In the genomic region with DNA sequence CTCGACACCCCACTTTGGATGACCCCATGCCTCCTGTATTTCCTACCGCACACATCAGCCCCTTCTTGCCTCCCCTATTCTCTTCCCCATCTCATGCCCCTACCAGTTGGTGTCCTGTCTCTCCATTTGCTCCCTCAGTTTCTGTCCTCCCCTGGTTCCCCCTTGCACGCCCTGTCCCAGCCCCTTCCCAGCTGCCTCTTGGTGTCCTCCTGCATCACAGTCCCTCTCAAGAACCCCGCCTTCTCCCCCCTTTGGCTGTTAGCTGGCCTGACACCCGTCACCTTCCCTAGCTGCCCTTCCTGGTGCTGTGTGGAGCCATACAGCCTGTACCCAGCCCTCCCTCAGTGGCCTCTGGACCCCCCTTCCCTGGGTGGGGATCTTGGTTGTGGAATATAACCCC, we compare ENCODE assay signal across 8 cellular contexts. TPM values are rescaled to one million over a fixed set of nuclear protein-coding genes. Genes with fewer than 3 reads are reported as not detected.
A peak's percentile ranks its signal among the peaks of the same experiment; 100 is the strongest.
DNase-seq lines count a peak whose midpoint lies in the region; ATAC-seq and TF ChIP-seq lines count a peak whose summit lies in the region.
"Had no signal": no experiment of that assay in that cellular context is flagged by ENCODE, and none has a peak within 500 bp of the region (broad histone marks: within the 10 kb centered on the region; RNA-seq: fewer than 3 reads in every experiment).

No MANE protein-coding gene starts in this region.

- H3K27ac ChIP-seq in iPS-18a (ENCODE audit: low read length) (no peak overlapping the region), spleen (peak overlapping the region in 3 of 8 donors; percentile 43 to 70 (median 63))

- peaks cover 32% of the 10 kb centered on the region for H3K27me3 Mint-ChIP-seq in HFFc6 (ENCODE audit: insufficient read depth)
- peaks cover 28% of the 10 kb centered on the region for H3K27me3 Mint-ChIP-seq in activated naive CD8-positive, alpha-beta T cell

- WGBS in spleen, 5 donors = 33 to 42% (median 36%) methylated on average over 5 of the region's 5 CpGs

- no peak for DNase-seq in HFFc6
- no peak for DNase-seq in spleen
- no peak for DNase-seq in COR-L47 (lab: John Stamatoyannopoulos, UW)
- no peak for DNase-seq in NCI-H1436 (lab: John Stamatoyannopoulos, UW)
- DNase-seq: effector memory CD4-positive, alpha-beta T cell had no signal

- peaks cover 8% of the 10 kb centered on the region for H3K4me1 Mint-ChIP-seq in HFFc6 (ENCODE audit: low read depth)
- H3K4me1 Mint-ChIP-seq in activated naive CD8-positive, alpha-beta T cell (ENCODE audit: low read depth) = peaks cover 10% of the 10 kb centered on the region

- H3K27me3 ChIP-seq in iPS-18a (ENCODE audit: control insufficient read depth, insufficient read depth, low read length) = peaks cover 15% of the 10 kb centered on the region
- peaks cover 0 to 61% (median 20%) of the 10 kb centered on the region in 7 donors for H3K27me3 ChIP-seq in spleen (replicated peaks in 1 of 7)

- no peak overlapping the region for H3K9ac ChIP-seq in iPS-18a (ENCODE audit: low read length)

- H3K27ac Mint-ChIP-seq in HFFc6 = peak overlapping the region; percentile 47
- H3K27ac Mint-ChIP-seq in activated naive CD8-positive, alpha-beta T cell = no peak overlapping the region

- H3K4me3 Mint-ChIP-seq in HFFc6 = peak overlapping the region; percentile 76
- H3K4me3 Mint-ChIP-seq in activated naive CD8-positive, alpha-beta T cell = peak overlapping the region; percentile 53

- intact Hi-C loops in spleen (cut with DNase I; ENCODE audit: low total_unique reads) = no loop called here

- H3K9me3 Mint-ChIP-seq in HFFc6 = no peaks in the 10 kb centered on the region
- no peaks in the 10 kb centered on the region for H3K9me3 Mint-ChIP-seq in activated naive CD8-positive, alpha-beta T cell (ENCODE audit: low read depth)

- TF ChIP-seq POLR2A in spleen (IDR thresholded peaks at IDR 0.05) = no peak

- H3K4me3 ChIP-seq in iPS-18a (ENCODE audit: low read length) (peak overlapping the region; percentile 67), spleen (peak overlapping the region in 6 of 8 donors; percentile 3 to 66 (median 38))

- peaks cover 6% of the 10 kb centered on the region for H3K4me1 ChIP-seq in iPS-18a (ENCODE audit: control insufficient read depth, low read depth, low read length)
- H3K4me1 ChIP-seq in spleen = peaks cover 0 to 17% (median 6%) of the 10 kb centered on the region in 6 donors

- H3K36me3 ChIP-seq in iPS-18a (ENCODE audit: control insufficient read depth, low read depth, low read length) (no peaks in the 10 kb centered on the region), spleen (no peaks in the 10 kb centered on the region)

- no peak for ATAC-seq in HG02678 (IDR thresholded peaks at IDR 0.05; ENCODE audit: unreplicated experiment)

- TF ChIP-seq CTCF in HFFc6 (IDR thresholded peaks at IDR 0.05) = no peak
- TF ChIP-seq CTCF in spleen (IDR thresholded peaks at IDR 0.05 in 8 of 11, conservative IDR thresholded peaks at IDR 0.05 in 3 of 11) = no peak

- H3K9me3 ChIP-seq in iPS-18a (ENCODE audit: control insufficient read depth, low read depth, low read length) (no peaks in the 10 kb centered on the region), spleen (no peaks in the 10 kb centered on the region)

- no peaks in the 10 kb centered on the region for H3K36me3 Mint-ChIP-seq in HFFc6 (ENCODE audit: low read depth)
- H3K36me3 Mint-ChIP-seq in activated naive CD8-positive, alpha-beta T cell = peaks cover 2% of the 10 kb centered on the region

RNA-seq across cellular contexts. Expression of a gene that starts 41.5 kb away (rescaled TPM):
- total RNA-seq in HFFc6 (2021; fragmentation: NEBNext Ultra II Directional; extraction: Animal tissue kit (Norgen Biotek cat#: 25700)) = 10 to 100 TPM in 3 of 6 experiments, 1 to 10 TPM in 3; 4.7 to 11.7 (median 9.9) TPM
- total RNA-seq in spleen = 10 to 100 TPM; 20.6 to 60.3 (median 27.4) TPM
- polyA plus RNA-seq in spleen = 1 to 10 TPM; 2.8 to 9.1 (median 2.9) TPM
